21 cellular contexts compared by ENCODE assay signal in genomic region chr7:91420606-91421390, GRCh38.
"Had no signal": no experiment of that assay in that cellular context is flagged by ENCODE, and none has a peak within 500 bp of the region (broad histone marks: within the 10 kb centered on the region; RNA-seq: fewer than 3 reads in every experiment).

No MANE protein-coding gene starts in this region.

- H3K4me3 ChIP-seq: heart right ventricle, left ventricle myocardium inferior, right lobe of liver, skin epidermis, tibial artery had no signal

- H3K9me3 ChIP-seq: heart right ventricle, left ventricle myocardium inferior, right lobe of liver, tibial artery had no signal

- ATAC-seq: heart right ventricle; naive thymus-derived CD4-positive, alpha-beta T cell; right lobe of liver had no signal

- H3K27ac ChIP-seq: heart right ventricle, left ventricle myocardium inferior, right lobe of liver, skin epidermis, tibial artery had no signal

- H3K4me1 Mint-ChIP-seq: activated naive CD8-positive, alpha-beta T cell treated with anti-CD3 and anti-CD28 coated beads, Interleukin-2, amount 10 ng/mL, durations not matched to agents 7 days and 5 days; naive thymus-derived CD4-positive, alpha-beta T cell had no signal

- DNase-seq: activated CD4-positive, alpha-beta T cell treated with anti-CD3 and anti-CD28 coated beads for 4 hours; activated CD4-positive, alpha-beta T cell treated with anti-CD3 and anti-CD28 coated beads, Interleukin-2, amount 50 U/mL, for 48 hours; activated CD4-positive, CD25-positive, alpha-beta regulatory T cell; activated naive CD4-positive, alpha-beta T cell treated with anti-CD3 and anti-CD28 coated beads for 36 hours; activated naive CD8-positive, alpha-beta T cell treated with anti-CD3 and anti-CD28 coated beads, Interleukin-2, amount 10 ng/mL, durations not matched to agents 7 days and 5 days; activated T-cell treated with anti-CD3 and anti-CD28 coated beads, Interleukin-2, amount 50 U/mL, for 48 hours; amniotic stem cell; cortex of kidney; endodermal cell; heart right ventricle; left ventricle myocardium inferior; naive thymus-derived CD4-positive, alpha-beta T cell; posterior cingulate gyrus; right lobe of liver; stimulated activated CD4-positive, alpha-beta T cell treated with anti-CD3 and anti-CD28 coated beads, Interleukin-1b, Interleukin-23, amount 100 ng/mL, for 48 hours; substantia nigra; T1000; tibial artery had no signal

- H3K4me1 ChIP-seq: heart right ventricle, left ventricle myocardium inferior, right lobe of liver, tibial artery had no signal

- H3K4me3 Mint-ChIP-seq: activated naive CD4-positive, alpha-beta T cell treated with anti-CD3 and anti-CD28 coated beads for 36 hours; activated naive CD8-positive, alpha-beta T cell treated with anti-CD3 and anti-CD28 coated beads, Interleukin-2, amount 10 ng/mL, durations not matched to agents 7 days and 5 days; endodermal cell; naive thymus-derived CD4-positive, alpha-beta T cell; neural crest cell; stimulated activated naive CD8-positive, alpha-beta T cell treated with anti-CD3 and anti-CD28 coated beads, Interleukin-15, Interleukin-2, amounts not matched to agents 100 ng/mL and 50 ng/mL, for 24 hours had no signal

- H3K36me3 Mint-ChIP-seq: activated naive CD8-positive, alpha-beta T cell treated with anti-CD3 and anti-CD28 coated beads, Interleukin-2, amount 10 ng/mL, durations not matched to agents 7 days and 5 days; naive thymus-derived CD4-positive, alpha-beta T cell had no signal

- H3K27ac Mint-ChIP-seq: activated naive CD4-positive, alpha-beta T cell treated with anti-CD3 and anti-CD28 coated beads for 36 hours; activated naive CD8-positive, alpha-beta T cell treated with anti-CD3 and anti-CD28 coated beads, Interleukin-2, amount 10 ng/mL, durations not matched to agents 7 days and 5 days; endodermal cell; naive thymus-derived CD4-positive, alpha-beta T cell; stimulated activated naive CD8-positive, alpha-beta T cell treated with anti-CD3 and anti-CD28 coated beads, Interleukin-15, Interleukin-2, amounts not matched to agents 100 ng/mL and 50 ng/mL, for 24 hours had no signal

- H3K27me3 Mint-ChIP-seq: activated naive CD8-positive, alpha-beta T cell treated with anti-CD3 and anti-CD28 coated beads, Interleukin-2, amount 10 ng/mL, durations not matched to agents 7 days and 5 days; stimulated activated naive CD8-positive, alpha-beta T cell treated with anti-CD3 and anti-CD28 coated beads, Interleukin-15, Interleukin-2, amounts not matched to agents 100 ng/mL and 50 ng/mL, for 24 hours had no signal

- H3K9me3 Mint-ChIP-seq: activated naive CD4-positive, alpha-beta T cell treated with anti-CD3 and anti-CD28 coated beads for 36 hours; activated naive CD8-positive, alpha-beta T cell treated with anti-CD3 and anti-CD28 coated beads, Interleukin-2, amount 10 ng/mL, durations not matched to agents 7 days and 5 days; endodermal cell; naive thymus-derived CD4-positive, alpha-beta T cell; stimulated activated naive CD8-positive, alpha-beta T cell treated with anti-CD3 and anti-CD28 coated beads, Interleukin-15, Interleukin-2, amounts not matched to agents 100 ng/mL and 50 ng/mL, for 24 hours had no signal

- H3K27me3 ChIP-seq: heart right ventricle, right lobe of liver, tibial artery had no signal

- H3K36me3 ChIP-seq: heart right ventricle, left ventricle myocardium inferior, right lobe of liver, tibial artery had no signal
